23 cellular contexts compared by ENCODE assay signal in genomic region chr3:34669490-34669889, GRCh38.
"Had no signal": no experiment of that assay in that cellular context is flagged by ENCODE, and none has a peak within 500 bp of the region (broad histone marks: within the 10 kb centered on the region; RNA-seq: fewer than 3 reads in every experiment).

No MANE protein-coding gene starts in this region.

- H3K36me3 ChIP-seq: esophagus squamous epithelium, heart right ventricle, ovary, sigmoid colon, stomach, thyroid gland had no signal

- H3K9me3 ChIP-seq: esophagus squamous epithelium, ovary, psoas muscle, sigmoid colon, stomach, thyroid gland had no signal

- ATAC-seq: effector memory CD8-positive, alpha-beta T cell; left colon; naive thymus-derived CD4-positive, alpha-beta T cell; psoas muscle; right cardiac atrium; stimulated activated effector memory CD8-positive, alpha-beta T cell treated with anti-CD3 and anti-CD28 coated beads, Interleukin-12 subunit alpha, Interleukin-12 subunit beta, amount 100 ng/mL, for 72 hours had no signal

- H3K27me3 ChIP-seq: esophagus squamous epithelium, heart right ventricle, ovary, sigmoid colon, stomach, thyroid gland had no signal

- H3K4me3 ChIP-seq: esophagus squamous epithelium, heart right ventricle, lung, ovary, psoas muscle, sigmoid colon, stomach, thyroid gland had no signal

- DNase-seq: cortex of kidney; effector memory CD8-positive, alpha-beta T cell; esophagus squamous epithelium; foreskin melanocyte; glutamatergic neuron; heart right ventricle; hippocampal formation; kidney glomerular epithelial cell; left colon; naive thymus-derived CD4-positive, alpha-beta T cell; nephron progenitor cell; occipital lobe; ovary; psoas muscle; right cardiac atrium; sigmoid colon; stimulated activated CD4-positive, alpha-beta T cell treated with anti-CD3 and anti-CD28 coated beads, Interleukin-2, amount 100 ng/mL, for 24 hours; stimulated activated CD4-positive, alpha-beta T cell treated with anti-CD3 and anti-CD28 coated beads, Interleukin-4, amount 100 ng/mL, for 24 hours; stimulated activated naive CD4-positive, alpha-beta T cell treated with Interleukin-2 at 50 U/mL for 16 hours; stomach; thyroid gland had no signal

- H3K4me1 ChIP-seq: esophagus squamous epithelium, heart right ventricle, psoas muscle, sigmoid colon, stomach, thyroid gland had no signal

- H3K27ac ChIP-seq: esophagus squamous epithelium, heart right ventricle, ovary, psoas muscle, sigmoid colon, stomach, thyroid gland had no signal
